Comparison of ENCODE assay signal across 9 cellular contexts in the genomic region with DNA sequence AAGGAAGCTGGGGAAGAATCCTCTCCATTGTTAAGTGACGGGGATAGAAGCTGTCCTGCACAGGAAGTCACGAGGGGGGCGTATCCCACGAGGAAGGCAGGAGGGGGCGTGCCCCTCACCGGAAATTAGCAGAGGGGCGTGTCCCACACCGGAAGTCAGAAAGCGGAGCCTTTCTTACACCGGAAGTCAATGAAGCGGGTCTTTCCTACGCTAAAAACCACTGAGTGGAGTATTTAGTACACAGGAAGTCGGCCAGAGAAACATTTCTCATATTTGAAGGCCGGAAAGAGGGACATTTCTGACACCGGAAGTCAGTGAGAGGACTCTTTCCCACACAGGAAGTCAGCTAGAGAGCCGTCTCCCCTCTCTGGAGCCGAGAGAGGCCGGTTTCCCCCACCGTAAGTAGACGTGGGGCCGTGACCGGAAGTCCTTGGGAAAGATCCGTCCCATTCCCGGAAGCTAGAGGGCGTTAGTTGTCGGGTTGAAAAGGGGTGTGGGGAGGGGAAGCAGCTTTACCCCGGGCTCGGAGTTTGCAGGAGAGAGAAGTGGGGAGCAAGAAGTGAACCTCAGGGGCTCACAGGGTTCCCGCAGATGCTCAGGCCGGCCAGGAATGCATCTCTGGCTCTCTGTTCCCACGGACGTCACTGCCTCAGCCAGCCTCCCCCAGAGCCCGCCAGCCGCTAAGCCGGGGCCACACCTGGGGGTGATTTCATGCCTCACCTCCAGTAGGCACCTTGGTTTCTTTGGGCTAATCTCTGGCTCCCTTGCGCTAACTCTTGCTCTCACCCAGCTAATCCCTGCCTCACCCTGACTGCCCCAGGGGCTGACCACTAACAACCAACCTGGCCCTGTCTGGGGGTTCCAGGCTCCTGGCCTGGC. TPM values are rescaled to one million over a fixed set of nuclear protein-coding genes. Genes with fewer than 3 reads are reported as not detected.
DNase-seq lines count a peak whose midpoint lies in the region; ATAC-seq and TF ChIP-seq lines count a peak whose summit lies in the region.
"Had no signal": no experiment of that assay in that cellular context is flagged by ENCODE, and none has a peak within 500 bp of the region (broad histone marks: within the 10 kb centered on the region; RNA-seq: fewer than 3 reads in every experiment).

No MANE protein-coding gene starts in this region.

- in situ Hi-C loops in GM18951 (cut with MboI; ENCODE audit: low sequenced_read_pairs, unreplicated experiment): no loop called here

- peak; percentile 68 for ATAC-seq in HG03175 (IDR thresholded peaks at IDR 0.05; ENCODE audit: unreplicated experiment)

- TF ChIP-seq POLR2A in GM18951 (IDR thresholded peaks at IDR 0.05; ENCODE audit: extremely low read depth, insufficient read depth, insufficient read length): peak; percentile 79

- DNase-seq in AG20443 (ENCODE audit: low spot score): peak; percentile 92
- peak; percentile 85 for DNase-seq in NCI-H460 (ENCODE audit: extremely low read depth, low read depth)
- peak; percentile 87 for DNase-seq in activated CD4-positive, alpha-beta T cell treated with anti-CD3 and anti-CD28 coated beads for 1 hour
- peak; percentile 88 for DNase-seq in cerebellum (ENCODE audit: low spot score)
- DNase-seq in kidney glomerular epithelial cell (lab: John Stamatoyannopoulos, UW): peak; percentile 91
- DNase-seq in stimulated activated CD4-positive, alpha-beta T cell treated with anti-CD3 and anti-CD28 coated beads, Interleukin-15, amount 100 ng/mL, for 48 hours (ENCODE audit: low read depth in 2 of 2): peak; percentile 88

RNA-seq across cellular contexts. Expression of a gene that starts 15.4 kb away (rescaled TPM):
- total RNA-seq in NCI-H460 (2014; rRNA removed; shearing (Covaris generic)): 0.66 and 0.82 TPM in 2 replicates
- 2.5 and 4.9 TPM in 2 replicates for polyA plus RNA-seq in NCI-H460 (2014; cell fraction: nucleus; rRNA removed)
- 194 TPM for total RNA-seq in cerebellum

RNA-seq across cellular contexts. Expression of a gene that starts 51.1 kb away (rescaled TPM):
- not detected in 2 replicates for total RNA-seq in NCI-H460 (2014; rRNA removed; shearing (Covaris generic))
- not detected in 2 replicates for polyA plus RNA-seq in NCI-H460 (2014; cell fraction: nucleus; rRNA removed)
- total RNA-seq in cerebellum: not detected
- total RNA-seq: glomerular endothelial cell had no signal

RNA-seq across cellular contexts. Expression of a gene that starts 55.0 kb away (rescaled TPM):
- not detected in 2 replicates for total RNA-seq in NCI-H460 (2014; rRNA removed; shearing (Covaris generic))
- not detected in 2 replicates for polyA plus RNA-seq in NCI-H460 (2014; cell fraction: nucleus; rRNA removed)
- 0.27 TPM for total RNA-seq in cerebellum
- total RNA-seq: glomerular endothelial cell had no signal

Comparison
In these comparisons a context has a peak if more than half of its experiments do, and no peak if none do; other contexts are left out.
1. Peak in every context shown above with its lines: DNase-seq and ATAC-seq.
2. RNA of a gene that starts 15.4 kb away (total RNA-seq): 194 TPM in cerebellum (single experiment); 0.66 to 0.82 TPM in NCI-H460; every median in the first group is over 100 times any median in the second.